10 cellular contexts compared by ENCODE assay signal in the genomic region with DNA sequence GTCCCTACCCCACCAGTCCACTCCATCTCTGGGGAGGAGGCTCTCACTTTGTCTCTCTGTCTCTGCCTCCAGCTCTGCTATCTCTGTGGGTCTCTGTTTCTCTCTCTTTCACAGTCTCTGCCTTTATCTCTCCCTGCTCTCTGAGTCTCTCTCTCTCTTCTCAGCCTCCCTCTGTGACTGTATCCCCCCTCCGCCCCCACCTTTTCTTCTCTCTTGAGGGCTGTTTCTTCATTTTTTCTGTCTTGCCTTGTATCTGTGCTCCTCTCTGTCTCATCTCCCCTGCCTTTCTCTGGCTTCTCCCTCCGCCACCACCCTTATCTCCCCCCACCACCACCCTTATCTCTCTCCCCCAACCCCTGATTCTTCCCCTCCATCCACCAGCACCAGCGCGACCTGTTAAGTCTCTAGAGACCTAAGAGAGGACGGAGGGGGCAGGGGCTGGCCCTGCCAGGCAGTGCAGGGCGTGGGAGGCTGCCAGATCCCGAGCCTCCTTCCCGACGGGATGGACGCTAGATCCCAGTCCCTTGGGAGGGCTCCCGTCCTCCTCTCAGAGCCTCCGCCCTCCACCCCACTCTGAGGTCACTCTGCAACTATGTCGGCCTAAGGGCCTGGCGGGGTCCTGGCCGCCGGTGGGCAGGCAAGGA. TPM values are rescaled to one million over a fixed set of nuclear protein-coding genes. Genes with fewer than 3 reads are reported as not detected.
DNase-seq lines count a peak whose midpoint lies in the region; ATAC-seq and TF ChIP-seq lines count a peak whose summit lies in the region.
"Had no signal": no experiment of that assay in that cellular context is flagged by ENCODE, and none has a peak within 500 bp of the region (broad histone marks: within the 10 kb centered on the region; RNA-seq: fewer than 3 reads in every experiment).

No MANE protein-coding gene starts in this region.

- DNase-seq in MG63 (peak; percentile 89), colonic mucosa (no peak), left lung (peak in 1 of 2 donors; percentile 62), tibial artery (peak; percentile 67 to 92)

- peaks cover 49% of the 10 kb centered on the region for H3K36me3 ChIP-seq in MG63
- H3K36me3 ChIP-seq in colonic mucosa = no peaks in the 10 kb centered on the region
- H3K36me3 ChIP-seq in left lung = no peaks in the 10 kb centered on the region
- peaks cover 9 to 20% (median 16%) of the 10 kb centered on the region in 3 donors for H3K36me3 ChIP-seq in tibial artery
- H3K36me3 ChIP-seq: HAP-1 had no signal

- H3K27ac ChIP-seq in colonic mucosa = peak overlapping the region; percentile 77
- H3K27ac ChIP-seq in left lung = peak overlapping the region in 1 of 2 donors; percentile 71
- peak overlapping the region; percentile 97 to 99 for H3K27ac ChIP-seq in tibial artery

- H3K9me3 ChIP-seq in MG63 = no peaks in the 10 kb centered on the region
- H3K9me3 ChIP-seq in colonic mucosa = no peaks in the 10 kb centered on the region
- H3K9me3 ChIP-seq in left lung = no peaks in the 10 kb centered on the region
- H3K9me3 ChIP-seq in tibial artery = no peaks in the 10 kb centered on the region
- H3K9me3 ChIP-seq: HAP-1 had no signal

- ATAC-seq in left lung (no peak), GM19351 (IDR thresholded peaks at IDR 0.05; ENCODE audit: unreplicated experiment) (no peak), HG03521 (IDR thresholded peaks at IDR 0.05; ENCODE audit: unreplicated experiment) (no peak), HG02970 (IDR thresholded peaks at IDR 0.05; ENCODE audit: low FRiP score, unreplicated experiment) (no peak), GM19328 (IDR thresholded peaks at IDR 0.05; ENCODE audit: unreplicated experiment) (no peak)

- H3K4me3 ChIP-seq in MG63 (peak overlapping the region; percentile 71), colonic mucosa (peak overlapping the region; percentile 37), left lung (peak overlapping the region; percentile 49 to 50), tibial artery (peak overlapping the region; percentile 88 to 93)

- intact Hi-C loops in colonic mucosa (cut with DNase I) = no loop called here
- intact Hi-C loops in left lung (cut with DNase I) = no loop called here
- intact Hi-C loops in tibial artery (cut with DNase I; ENCODE audit: low total_unique reads) = no loop called here

- TF ChIP-seq CTCF in colonic mucosa (IDR thresholded peaks at IDR 0.05) (no peak), left lung (IDR thresholded peaks at IDR 0.05) (no peak), tibial artery (IDR thresholded peaks at IDR 0.05) (no peak)

- peak overlapping the region; percentile 72 to 74 for H3K9ac ChIP-seq in colonic mucosa (ENCODE audit: low read depth in 2 of 2, low read length in 2 of 2)

- no peaks in the 10 kb centered on the region for H3K27me3 ChIP-seq in MG63
- H3K27me3 ChIP-seq in colonic mucosa = peaks cover 4% of the 10 kb centered on the region
- peaks cover 0 to 31% of the 10 kb centered on the region in 2 donors for H3K27me3 ChIP-seq in left lung
- H3K27me3 ChIP-seq in tibial artery = no peaks in the 10 kb centered on the region

- no peaks in the 10 kb centered on the region for H3K4me1 ChIP-seq in colonic mucosa
- peaks cover 0 to 14% of the 10 kb centered on the region in 2 donors for H3K4me1 ChIP-seq in left lung
- H3K4me1 ChIP-seq in tibial artery = peaks cover 0 to 70% (median 45%) of the 10 kb centered on the region in 4 donors

RNA-seq across cellular contexts. Expression of gene AXL, which starts 1.0 kb away (rescaled TPM):
- total RNA-seq in MG63 (2014; rRNA removed; shearing (Covaris generic); ENCODE audit: low replicate concordance) = 294 and 355 TPM in 2 replicates
- 10 to 100 TPM in 1 of 2 donors, 1 to 10 TPM in 1; 6.2 to 21.4 TPM for total RNA-seq in colonic mucosa
- total RNA-seq in left lung = 10 to 100 TPM; 35.2 to 48.2 TPM
- total RNA-seq: T-helper 2 cell treated with Interferon-gamma antibody and Interleukin-4, amounts not matched to agents 100 ng/mL and 5 ng/mL, for 36 hours had no signal

RNA-seq across cellular contexts. Expression of gene CYP2S1, which starts 27.0 kb away (rescaled TPM):
- 3.9 and 5.0 TPM in 2 replicates for total RNA-seq in MG63 (2014; rRNA removed; shearing (Covaris generic); ENCODE audit: low replicate concordance)
- total RNA-seq in colonic mucosa (100 to 1,000 TPM; 114 to 152 TPM), left lung (10 to 100 TPM; 12.5 to 22.5 TPM)

RNA-seq across cellular contexts. Expression of gene HNRNPUL1, which starts 44.1 kb away (rescaled TPM):
- 149 and 151 TPM in 2 replicates for total RNA-seq in MG63 (2014; rRNA removed; shearing (Covaris generic); ENCODE audit: low replicate concordance)
- total RNA-seq in colonic mucosa (100 to 1,000 TPM; 179 to 233 TPM), left lung (100 to 1,000 TPM; 168 to 174 TPM)

Comparison
In these comparisons a context has a peak if more than half of its experiments do, and no peak if none do; other contexts are left out.
1. H3K4me3 ChIP-seq: peak in every context shown above with its lines; median percentile 90 in tibial artery; 71 in MG63; 50 in left lung; 37 in colonic mucosa.
2. RNA of gene CYP2S1, which starts 27.0 kb away (total RNA-seq): 114 to 152 TPM in colonic mucosa; 12.5 to 22.5 TPM in left lung and 3.9 to 5.0 TPM in MG63; every median in the first group is over 4 times any median in the second.